Comparison of ENCODE assay signal across 24 cellular contexts in genomic region chr6:169641461-169642085, GRCh38.
DNase-seq lines count a peak whose midpoint lies in the region; ATAC-seq and TF ChIP-seq lines count a peak whose summit lies in the region.
"Had no signal": no experiment of that assay in that cellular context is flagged by ENCODE, and none has a peak within 500 bp of the region (broad histone marks: within the 10 kb centered on the region; RNA-seq: fewer than 3 reads in every experiment).

No MANE protein-coding gene starts in this region.

- H4K5ac ChIP-seq in H9 (ENCODE audit: insufficient read length, low read depth, low read length): no peak overlapping the region

- H2BK20ac ChIP-seq in H9 (ENCODE audit: low read depth, low read length, poor library complexity, severe bottlenecking): no peak overlapping the region

- H3K9ac ChIP-seq in H9 (ENCODE audit: extremely low read depth, insufficient read length, low read length): no peak overlapping the region
- no peak overlapping the region for H3K9ac ChIP-seq in neural progenitor cell
- no peak overlapping the region for H3K9ac ChIP-seq in SK-N-SH
- H3K9ac ChIP-seq: BLaER1 treated with 17β-estradiol and CSF1 and Interleukin-3, amounts not matched to agents 10 nM and 100 nM had no signal

- H2AFZ ChIP-seq in H9 (ENCODE audit: low read length): no peak overlapping the region
- H2AFZ ChIP-seq in neural progenitor cell (replicated peaks): no peak overlapping the region
- no peak overlapping the region for H2AFZ ChIP-seq in SK-N-SH (ENCODE audit: low read depth)
- H2AFZ ChIP-seq: GM23338 had no signal

- no peak overlapping the region for H4K91ac ChIP-seq in H9 (ENCODE audit: insufficient read length, low read depth, low read length)

- H3K4me1 ChIP-seq in H9 (ENCODE audit: insufficient read depth, low read length) (peaks cover 2% of the 10 kb centered on the region; the same call in 1 of the 2 replicates), neural progenitor cell (no peaks in the 10 kb centered on the region), testis (no peaks in the 10 kb centered on the region), SK-N-SH (ENCODE audit: control insufficient read depth in 1 of 2, insufficient read depth in 2 of 2, low read depth in 1 of 2, low read length in 1 of 2) (no peaks in the 10 kb centered on the region; a peak in 1 of 4 replicates)
- H3K4me1 ChIP-seq: A549; BE2C; BLaER1 treated with 17β-estradiol and CSF1 and Interleukin-3, amounts not matched to agents 10 nM and 100 nM; HAP-1 had no signal

- no peak overlapping the region for H3K27ac ChIP-seq in H9 (ENCODE audit: insufficient read length, low read depth, low read length)
- no peak overlapping the region for H3K27ac ChIP-seq in neural progenitor cell
- no peak overlapping the region for H3K27ac ChIP-seq in testis
- H3K27ac ChIP-seq in SK-N-SH (ENCODE audit: low read depth in 2 of 2, low read length in 1 of 2): no peak overlapping the region
- H3K27ac ChIP-seq: A549; BLaER1 treated with 17β-estradiol and CSF1 and Interleukin-3, amounts not matched to agents 10 nM and 100 nM had no signal

- H3K79me2 ChIP-seq in H9 (ENCODE audit: insufficient read depth, low read length) (no peaks in the 10 kb centered on the region), neural progenitor cell (ENCODE audit: low read depth) (no peaks in the 10 kb centered on the region), SK-N-SH (ENCODE audit: insufficient read depth) (no peaks in the 10 kb centered on the region)

- TF ChIP-seq RAD21 in SK-N-SH (IDR thresholded peaks at IDR 0.05; ENCODE audit: low read length): no peak

- intact Hi-C loops in testis (cut with DNase I; ENCODE audit: low total_unique reads): no loop called here

- no peak overlapping the region for H2AK5ac ChIP-seq in H9 (ENCODE audit: insufficient read length, low read length)

- H3K4me3 Mint-ChIP-seq in H9 (no peak overlapping the region), neural progenitor cell (no peak overlapping the region)
- H3K4me3 Mint-ChIP-seq: CD14-positive monocyte; CD4-positive, alpha-beta T cell; CD8-positive, alpha-beta memory T cell; GM23338; HFFc6 had no signal

- H3K36me3 ChIP-seq in neural progenitor cell: no peaks in the 10 kb centered on the region
- no peaks in the 10 kb centered on the region for H3K36me3 ChIP-seq in testis (ENCODE audit: low read depth, missing control alignments)
- peaks cover 0 to 2% of the 10 kb centered on the region in 2 experiments for H3K36me3 ChIP-seq in SK-N-SH (replicated peaks in 1 of 2; ENCODE audit: control insufficient read depth in 1 of 2, insufficient read depth in 2 of 2, low read length in 1 of 2)
- H3K36me3 ChIP-seq: HAP-1 had no signal

- POLR2A ChIA-PET in SK-N-SH (lab: Yijun Ruan, JAX): no interaction called here

- no peak overlapping the region for H3K4me3 ChIP-seq in neural progenitor cell
- H3K4me3 ChIP-seq in testis: peak overlapping the region in 1 of 2 donors; percentile 33
- no peak overlapping the region for H3K4me3 ChIP-seq in SK-N-SH (ENCODE audit: low read depth in 2 of 2, low read length in 1 of 2)
- H3K4me3 ChIP-seq: A549; BLaER1 treated with 17β-estradiol and CSF1 and Interleukin-3, amounts not matched to agents 10 nM and 100 nM; GM12878; GM23338; HAP-1 had no signal

- no peak overlapping the region for H2BK120ac ChIP-seq in H9 (ENCODE audit: low read depth, low read length, poor library complexity, severe bottlenecking)

- H3K36me3 Mint-ChIP-seq in H9 (ENCODE audit: insufficient read depth in 1 of 3, low read depth in 3 of 3) (peaks cover 15 to 36% (median 30%) of the 10 kb centered on the region in 3 experiments; a peak in 6 of 7 replicates), neural progenitor cell (peaks cover 28% of the 10 kb centered on the region)

- H3K9me2 ChIP-seq in SK-N-SH: no peaks in the 10 kb centered on the region

- TF ChIP-seq EP300 in SK-N-SH (IDR thresholded peaks at IDR 0.05; ENCODE audit: borderline replicate concordance in 1 of 2, low read depth in 1 of 2, low read length in 1 of 2): no peak

- no peak overlapping the region for H2BK5ac ChIP-seq in H9 (ENCODE audit: insufficient read length, low read length)

- H3K23me2 ChIP-seq in H9 (ENCODE audit: insufficient read length, low read depth, low read length, poor library complexity, severe bottlenecking): no peaks in the 10 kb centered on the region

- no peak for TF ChIP-seq POLR2A in testis (IDR thresholded peaks at IDR 0.05)
- TF ChIP-seq POLR2A in erythroblast (IDR thresholded peaks at IDR 0.05; ENCODE audit: low read length): no peak

- H3K23ac ChIP-seq in H9 (ENCODE audit: insufficient read length, low read depth, low read length): no peak overlapping the region

- H3K18ac ChIP-seq in H9 (ENCODE audit: insufficient read length, low read depth, low read length): no peak overlapping the region

- H3K27me3 ChIP-seq in H9 (ENCODE audit: insufficient read depth, low read length) (no peaks in the 10 kb centered on the region), neural progenitor cell (no peaks in the 10 kb centered on the region), testis (no peaks in the 10 kb centered on the region), SK-N-SH (ENCODE audit: insufficient read depth) (no peaks in the 10 kb centered on the region)
- H3K27me3 ChIP-seq: BE2C; BLaER1 treated with 17β-estradiol and CSF1 and Interleukin-3, amounts not matched to agents 10 nM and 100 nM had no signal

- H4K20me1 ChIP-seq in H9 (ENCODE audit: control insufficient read depth, insufficient read depth, insufficient read length) (no peaks in the 10 kb centered on the region), neural progenitor cell (ENCODE audit: low read depth) (no peaks in the 10 kb centered on the region), SK-N-SH (ENCODE audit: insufficient read depth) (no peaks in the 10 kb centered on the region)
- H4K20me1 ChIP-seq: BLaER1 treated with 17β-estradiol and CSF1 and Interleukin-3, amounts not matched to agents 10 nM and 100 nM had no signal

- CTCF ChIA-PET in SK-N-SH (lab: Yijun Ruan, JAX): no interaction called here

- H3K4me2 ChIP-seq in H9 (ENCODE audit: insufficient read depth, insufficient read length, low read length): no peak overlapping the region
- no peak overlapping the region for H3K4me2 ChIP-seq in neural progenitor cell
- no peak overlapping the region for H3K4me2 ChIP-seq in SK-N-SH
- H3K4me2 ChIP-seq: A549; BLaER1 treated with 17β-estradiol and CSF1 and Interleukin-3, amounts not matched to agents 10 nM and 100 nM; GM23338 had no signal

- no CpG with 5 or more reads among the region's 28 CpGs for WGBS in H9 (ENCODE audit: extremely low coverage, insufficient read length, low lambda C conversion rate)
- 77 to 85% methylated on average over 28 of the region's 28 CpGs for WGBS in testis, 2 donors
- 96% methylated on average over 28 of the region's 28 CpGs for WGBS in SK-N-SH (ENCODE audit: low lambda C conversion rate)

- H3K9me3 ChIP-seq in H9 (ENCODE audit: control insufficient read depth, low read depth, low read length) (no peaks in the 10 kb centered on the region), neural progenitor cell (ENCODE audit: low read depth) (no peaks in the 10 kb centered on the region), testis (no peaks in the 10 kb centered on the region), SK-N-SH (no peaks in the 10 kb centered on the region)
- H3K9me3 ChIP-seq: A549; BE2C; BLaER1 treated with 17β-estradiol and CSF1 and Interleukin-3, amounts not matched to agents 10 nM and 100 nM; HAP-1 had no signal

- H3K4me1 Mint-ChIP-seq in H9: 0 out of 4 replicates have a peak, but pooled peaks cover 3 to 4% of the 10 kb centered on the region in 2 experiments
- H3K4me1 Mint-ChIP-seq in neural progenitor cell: peaks cover 12% of the 10 kb centered on the region
- H3K4me1 Mint-ChIP-seq: CD14-positive monocyte; CD8-positive, alpha-beta memory T cell; GM23338 had no signal

- no peaks in the 10 kb centered on the region for H3K27me3 Mint-ChIP-seq in H9 (ENCODE audit: low read depth)
- H3K27me3 Mint-ChIP-seq in neural progenitor cell (ENCODE audit: insufficient read depth, low read depth): peaks cover 4% of the 10 kb centered on the region
- H3K27me3 Mint-ChIP-seq: CD4-positive, alpha-beta T cell; CD8-positive, alpha-beta memory T cell had no signal

- no peak overlapping the region for H2BK12ac ChIP-seq in H9 (ENCODE audit: insufficient read length, low read depth, low read length)

- H3K27ac Mint-ChIP-seq in H9 (peak overlapping the region in 2 of 3 experiments; percentile 24 to 64; a peak in 3 of 7 replicates), neural progenitor cell (peak overlapping the region; percentile 60)
- H3K27ac Mint-ChIP-seq: CD4-positive, alpha-beta T cell; GM23338; HFFc6 had no signal

- no peak overlapping the region for H3K56ac ChIP-seq in H9 (ENCODE audit: insufficient read length, low read depth, low read length)

- no peaks in the 10 kb centered on the region for H3K9me3 Mint-ChIP-seq in H9
- no peaks in the 10 kb centered on the region for H3K9me3 Mint-ChIP-seq in neural progenitor cell
- H3K9me3 Mint-ChIP-seq: CD4-positive, alpha-beta T cell; CD8-positive, alpha-beta memory T cell; GM23338; HFFc6 had no signal

- H3K14ac ChIP-seq in H9 (ENCODE audit: insufficient read depth, low read length): no peak overlapping the region

- no peak overlapping the region for H4K8ac ChIP-seq in H9 (replicated peaks; ENCODE audit: insufficient read length, low read depth, low read length)

- H2BK15ac ChIP-seq in H9 (ENCODE audit: low read depth, low read length): no peak overlapping the region

- no peak for ATAC-seq in GM19467 (IDR thresholded peaks at IDR 0.05; ENCODE audit: unreplicated experiment)
- ATAC-seq: A549, GM12878 had no signal

- TF ChIP-seq CTCF in H9 (conservative IDR thresholded peaks at IDR 0.05) (no peak), neural progenitor cell (IDR thresholded peaks at IDR 0.05) (no peak), testis (IDR thresholded peaks at IDR 0.05) (no peak), SK-N-SH (IDR thresholded peaks at IDR 0.05) (no peak)

- H3F3A ChIP-seq in neural progenitor cell (ENCODE audit: low read depth): no peaks in the 10 kb centered on the region
- no peaks in the 10 kb centered on the region for H3F3A ChIP-seq in SK-N-SH (replicated peaks; ENCODE audit: insufficient read depth)

- no peak overlapping the region for H3T11ph ChIP-seq in H9 (ENCODE audit: low read length)

- no peak overlapping the region for H3K4ac ChIP-seq in H9 (ENCODE audit: low read depth, low read length)

- H3K79me1 ChIP-seq in H9 (ENCODE audit: insufficient read depth, low read depth, low read length, poor library complexity, severe bottlenecking): no peaks in the 10 kb centered on the region

- DNase-seq in H9 (no peak), islet precursor cell (peak; percentile 12), neural progenitor cell (ENCODE audit: low spot score) (no peak), testis (peak; percentile 50), SK-N-SH (no peak), erythroblast (lab: John Stamatoyannopoulos, UW) (no peak)
- DNase-seq: 8988T; ACHN; AML-193; BE2C; CD4-positive, alpha-beta T cell; CD8-positive, alpha-beta memory T cell; DMS 273 treated with DMSO at 0.1 percent for 48 hours; DMS79; EL; GDM1; HFFc6 had no signal

Comparison
In these comparisons a context has a peak if more than half of its experiments do, and no peak if none do; other contexts are left out.
1. DNase-seq: peak in islet precursor cell (single experiment) and testis (single experiment); none in H9 (single experiment), neural progenitor cell (single experiment), SK-N-SH (single experiment) and erythroblast (0 of 2).